ENCODE assay signal across 1 cellular context in genomic region chr1:218342091-218342490, GRCh38.
TF ChIP-seq lines count a peak whose summit lies in the region.

No MANE protein-coding gene starts in this region.

TF ChIP-seq in WTC11, 78 proteins besides CTCF, POLR2A, EP300 and RAD21 (continued from another document):
- TF ChIP-seq ZNF532 (CRISPR knock-in tag; IDR thresholded peaks at IDR 0.05; ENCODE audit: borderline replicate concordance): no peak
- no peak for TF ChIP-seq CREB1 (CRISPR knock-in tag; IDR thresholded peaks at IDR 0.05)
